ENCODE assay signal across 15 cellular contexts in the genomic region with DNA sequence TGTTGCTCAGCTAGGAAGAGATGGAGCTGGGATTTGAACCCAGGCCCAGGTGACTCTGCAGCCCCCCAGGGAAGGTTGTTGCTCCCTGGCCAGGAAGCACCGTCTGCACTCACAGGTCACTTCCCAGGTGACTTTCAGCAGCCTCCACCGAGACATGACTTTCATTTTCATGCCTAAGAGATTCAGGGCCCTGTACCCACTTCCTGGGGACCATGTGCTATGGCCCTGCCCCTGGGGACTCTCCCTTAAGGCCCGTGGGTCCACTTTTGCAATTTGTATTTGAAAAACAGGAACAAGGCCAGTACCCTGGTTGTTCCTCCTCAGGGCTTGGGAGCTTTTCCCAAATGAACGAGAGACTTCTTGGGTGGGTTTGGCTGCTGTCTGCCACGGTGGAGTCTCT.
DNase-seq lines count a peak whose midpoint lies in the region; ATAC-seq, FAIRE-seq and TF ChIP-seq lines count a peak whose summit lies in the region.
"Had no signal": no experiment of that assay in that cellular context is flagged by ENCODE, and none has a peak within 500 bp of the region (broad histone marks: within the 10 kb centered on the region; RNA-seq: fewer than 3 reads in every experiment).

No MANE protein-coding gene starts in this region.

- no peak overlapping the region for H2AFZ ChIP-seq in H1 (ENCODE audit: low read length)
- no peak overlapping the region for H2AFZ ChIP-seq in Karpas-422 (ENCODE audit: low read length)

- no peak overlapping the region for H2BK12ac ChIP-seq in H1 (ENCODE audit: low read depth, low read length)

- no peaks in the 10 kb centered on the region for H3K27me3 ChIP-seq in BLaER1 treated with 17β-estradiol and CSF1 and Interleukin-3, amounts not matched to agents 10 nM and 100 nM
- no peaks in the 10 kb centered on the region for H3K27me3 ChIP-seq in H1 (replicated peaks in 1 of 4; ENCODE audit: control insufficient read depth in 3 of 4, extremely low read depth in 1 of 4, insufficient read depth in 3 of 4, low read length in 3 of 4)
- no peaks in the 10 kb centered on the region for H3K27me3 ChIP-seq in Karpas-422 (ENCODE audit: low read length)

- H2BK5ac ChIP-seq in H1 (ENCODE audit: low read depth, low read length): no peak overlapping the region

- DNase-seq in GM18507 (ENCODE audit: extremely low spot score, insufficient read length, low read depth) (peak; percentile 37), H1 (ENCODE audit: low read depth in 1 of 2, low spot score in 2 of 2) (no peak), AG08396 (ENCODE audit: low spot score) (no peak), Karpas-422 (no peak), NCI-H748 (lab: John Stamatoyannopoulos, UW; ENCODE audit: unreplicated experiment) (no peak)
- DNase-seq: amniotic stem cell; foreskin melanocyte; lower lobe of right lung; NCI-H774; stimulated activated CD4-positive, alpha-beta T cell treated with anti-CD3 and anti-CD28 coated beads, Interleukin-2, amount 100 ng/mL, for 48 hours; stimulated activated CD8-positive, alpha-beta memory T cell treated with anti-CD3 and anti-CD28 coated beads, Interleukin-4, amount 100 ng/mL, for 48 hours had no signal

- no peak for TF ChIP-seq POLR2A in H1 (IDR thresholded peaks at IDR 0.05; ENCODE audit: control extremely low read depth in 1 of 2, low read depth in 2 of 2, low read length in 2 of 2)

- no peak overlapping the region for H2BK15ac ChIP-seq in H1 (ENCODE audit: low read length)

- no peak for TF ChIP-seq CTCF in H1 (IDR thresholded peaks at IDR 0.05; ENCODE audit: control extremely low read depth in 1 of 3, insufficient read depth in 1 of 3, low read depth in 1 of 3, low read length in 3 of 3)

- no peak overlapping the region for H3K4me3 ChIP-seq in BLaER1 treated with 17β-estradiol and CSF1 and Interleukin-3, amounts not matched to agents 10 nM and 100 nM
- H3K4me3 ChIP-seq in H1 (ENCODE audit: extremely low read depth in 1 of 4, insufficient read depth in 2 of 4, low read depth in 3 of 4, low read length in 4 of 4) (no peak overlapping the region), Karpas-422 (ENCODE audit: low read length) (no peak overlapping the region)
- H3K4me3 ChIP-seq: lower lobe of right lung had no signal

- H3K27ac ChIP-seq in BLaER1 treated with 17β-estradiol and CSF1 and Interleukin-3, amounts not matched to agents 10 nM and 100 nM: peak overlapping the region in 6 of 11 experiments; percentile 4 to 54 (median 27); a peak in 9 of 22 replicates
- no peak overlapping the region for H3K27ac ChIP-seq in H1 (ENCODE audit: low read depth, low read length)
- no peak overlapping the region for H3K27ac ChIP-seq in Karpas-422 (ENCODE audit: low read length)
- H3K27ac ChIP-seq: lower lobe of right lung had no signal

- peak; percentile 81 for FAIRE-seq in GM18507 (lab: Jason Lieb, UNC)
- FAIRE-seq in H1 (lab: Jason Lieb, UNC): no peak

- ATAC-seq in HG03108 (IDR thresholded peaks at IDR 0.05; ENCODE audit: unreplicated experiment) (peak; percentile 88), HG03139 (IDR thresholded peaks at IDR 0.05; ENCODE audit: unreplicated experiment) (no peak)
- ATAC-seq: lower lobe of right lung, sciatic nerve had no signal

- no peaks in the 10 kb centered on the region for H4K20me1 ChIP-seq in BLaER1 treated with 17β-estradiol and CSF1 and Interleukin-3, amounts not matched to agents 10 nM and 100 nM
- H4K20me1 ChIP-seq in H1 (replicated peaks in 1 of 2; ENCODE audit: control insufficient read depth in 1 of 2, insufficient read depth in 2 of 2, low read length in 2 of 2): no peaks in the 10 kb centered on the region
- H4K20me1 ChIP-seq in Karpas-422 (ENCODE audit: insufficient read depth, low read depth, low read length): no peaks in the 10 kb centered on the region

- H3K4me2 ChIP-seq in BLaER1 treated with 17β-estradiol and CSF1 and Interleukin-3, amounts not matched to agents 10 nM and 100 nM: peak overlapping the region; percentile 29 to 86 (median 66)
- no peak overlapping the region for H3K4me2 ChIP-seq in H1 (ENCODE audit: insufficient read depth in 1 of 2, low read depth in 2 of 2, low read length in 2 of 2)
- H3K4me2 ChIP-seq in Karpas-422 (ENCODE audit: low read depth, low read length, poor library complexity, severe bottlenecking): no peak overlapping the region

- H4K8ac ChIP-seq in H1 (ENCODE audit: extremely low read depth, insufficient read depth, low read length): no peak overlapping the region

- H3K36me3 ChIP-seq in BLaER1 treated with 17β-estradiol and CSF1 and Interleukin-3, amounts not matched to agents 10 nM and 100 nM: no peaks in the 10 kb centered on the region
- H3K36me3 ChIP-seq in H1 (ENCODE audit: control insufficient read depth in 2 of 4, insufficient read depth in 4 of 4, low read length in 3 of 4): no peaks in the 10 kb centered on the region
- H3K36me3 ChIP-seq in Karpas-422 (ENCODE audit: insufficient read depth, low read length): no peaks in the 10 kb centered on the region
- H3K36me3 ChIP-seq: lower lobe of right lung had no signal

- CTCF ChIA-PET in H1 (lab: Charles Lee; ENCODE audit: partially characterized antibody): interaction anchor here (1.2 to 2.9 kb wide), 4 partner anchors 12 to 269 kb away, joined by 3 to 9 read pairs (median 4); no protein-coding TSS in a partner anchor

- H3K23me2 ChIP-seq in H1 (ENCODE audit: low read depth, low read length): no peaks in the 10 kb centered on the region

- no peak for TF ChIP-seq EP300 in H1 (IDR thresholded peaks at IDR 0.05; ENCODE audit: borderline replicate concordance in 1 of 2, low read depth in 2 of 2, low read length in 2 of 2)

- H3K4ac ChIP-seq in H1 (replicated peaks; ENCODE audit: insufficient read length, low read depth, low read length): no peak overlapping the region

- H3K9ac ChIP-seq in BLaER1 treated with 17β-estradiol and CSF1 and Interleukin-3, amounts not matched to agents 10 nM and 100 nM: peak overlapping the region in 1 of 11 experiments; percentile 5; a peak in 1 of 22 replicates
- H3K9ac ChIP-seq in H1 (replicated peaks in 1 of 4; ENCODE audit: extremely low read depth in 1 of 4, low read depth in 3 of 4, low read length in 3 of 4) (no peak overlapping the region), Karpas-422 (ENCODE audit: low read length) (no peak overlapping the region)

- peaks cover 22 to 41% (median 33%) of the 10 kb centered on the region in 10 experiments for H3K4me1 ChIP-seq in BLaER1 treated with 17β-estradiol and CSF1 and Interleukin-3, amounts not matched to agents 10 nM and 100 nM
- H3K4me1 ChIP-seq in H1 (replicated peaks in 1 of 4; ENCODE audit: control insufficient read depth in 3 of 4, insufficient read depth in 4 of 4, low read length in 3 of 4): peaks cover 0 to 8% (median 5%) of the 10 kb centered on the region in 4 experiments; a peak in 6 of 7 replicates
- H3K4me1 ChIP-seq in Karpas-422 (ENCODE audit: low read length): no peaks in the 10 kb centered on the region

- H3K79me2 ChIP-seq in H1 (ENCODE audit: control insufficient read depth in 1 of 2, insufficient read depth in 2 of 2, low read length in 2 of 2) (no peaks in the 10 kb centered on the region), Karpas-422 (ENCODE audit: low read length) (no peaks in the 10 kb centered on the region)

- no peak overlapping the region for H3K23ac ChIP-seq in H1 (ENCODE audit: insufficient read length)

- no peak overlapping the region for H4K91ac ChIP-seq in H1 (replicated peaks; ENCODE audit: insufficient read length, low read length)

- POLR2A ChIA-PET in H1 (lab: Charles Lee; ENCODE audit: partially characterized antibody): no interaction called here

- WGBS in H1 (ENCODE audit: extremely low coverage in 1 of 2, insufficient coverage in 1 of 2, insufficient read length in 1 of 2, insufficient replicate concordance in 2 of 2, low coverage in 1 of 2, low lambda C conversion rate in 2 of 2, missing lambda C conversion rate in 1 of 2), 2 experiments: 94% methylated on average over 5 of the region's 5 CpGs; no CpG with 5 or more reads in 1 of the 2 experiments

- no peak overlapping the region; the same call in none of the 2 replicates for H3K18ac ChIP-seq in H1 (ENCODE audit: extremely low read depth, low read length)

- no peak overlapping the region for H3K56ac ChIP-seq in H1 (replicated peaks; ENCODE audit: insufficient read length, low read depth, low read length)

- TF ChIP-seq RAD21 in H1 (IDR thresholded peaks at IDR 0.05 in 1 of 2, conservative IDR thresholded peaks at IDR 0.05 in 1 of 2; ENCODE audit: low read depth in 2 of 2, low read length in 2 of 2): no peak

- H3K14ac ChIP-seq in H1 (ENCODE audit: insufficient read length): no peak overlapping the region

- H2BK20ac ChIP-seq in H1 (ENCODE audit: low read length): no peak overlapping the region

- no peaks in the 10 kb centered on the region for H3K9me2 ChIP-seq in Karpas-422 (replicated peaks; ENCODE audit: insufficient read depth, low read length)

- H3K9me3 ChIP-seq in BLaER1 treated with 17β-estradiol and CSF1 and Interleukin-3, amounts not matched to agents 10 nM and 100 nM (replicated peaks in 1 of 11): no peaks in the 10 kb centered on the region
- H3K9me3 ChIP-seq in H1 (ENCODE audit: insufficient read depth in 2 of 2, low read depth in 1 of 2, low read length in 1 of 2): no peaks in the 10 kb centered on the region
- no peaks in the 10 kb centered on the region for H3K9me3 ChIP-seq in Karpas-422 (ENCODE audit: low read length)
- H3K9me3 ChIP-seq: lower lobe of right lung had no signal

- H3K79me1 ChIP-seq in H1 (ENCODE audit: low read depth, low read length): no peaks in the 10 kb centered on the region

- H4K5ac ChIP-seq in H1 (ENCODE audit: insufficient read length, low read depth, low read length): no peak overlapping the region

- H2BK120ac ChIP-seq in H1 (replicated peaks; ENCODE audit: low read depth, low read length): no peak overlapping the region

- H2AK5ac ChIP-seq in H1 (ENCODE audit: low read depth, low read length): peak overlapping the region; percentile 40; the same call in 1 of the 2 replicates

TF ChIP-seq in H1, 55 proteins besides CTCF, POLR2A, EP300 and RAD21:
- TF ChIP-seq RXRA (IDR thresholded peaks at IDR 0.05; ENCODE audit: insufficient read depth, low read depth, low read length) (no peak), HDAC6 (IDR thresholded peaks at IDR 0.05; ENCODE audit: low read depth, low read length) (no peak), GABPA (IDR thresholded peaks at IDR 0.05; ENCODE audit: borderline replicate concordance, insufficient read depth, low read length) (no peak)

Comparison
In these comparisons a context has a peak if more than half of its experiments do, and no peak if none do; other contexts are left out.
1. H3K27ac ChIP-seq: peak in BLaER1 treated with 17β-estradiol and CSF1 and Interleukin-3, amounts not matched to agents 10 nM and 100 nM (6 of 11); none in H1 (single experiment) and Karpas-422 (single experiment).
2. H3K4me2 ChIP-seq: peak in BLaER1 treated with 17β-estradiol and CSF1 and Interleukin-3, amounts not matched to agents 10 nM and 100 nM (11 of 11); none in H1 (0 of 2) and Karpas-422 (single experiment).